In genomic region chr11:120017582-120017981, GRCh38 we compare ENCODE assay signal across 23 cellular contexts.
DNase-seq lines count a peak whose midpoint lies in the region; ATAC-seq and TF ChIP-seq lines count a peak whose summit lies in the region.
"Had no signal": no experiment of that assay in that cellular context is flagged by ENCODE, and none has a peak within 500 bp of the region (broad histone marks: within the 10 kb centered on the region; RNA-seq: fewer than 3 reads in every experiment).

No MANE protein-coding gene starts in this region.

- TF ChIP-seq EP300 in SK-N-SH (IDR thresholded peaks at IDR 0.05; ENCODE audit: borderline replicate concordance in 1 of 2, low read depth in 1 of 2, low read length in 1 of 2): no peak; a peak in 1 of 4 replicates

- no peak for TF ChIP-seq RAD21 in SK-N-SH (IDR thresholded peaks at IDR 0.05; ENCODE audit: low read length)

- H3K9me3 ChIP-seq in SK-N-SH (no peaks in the 10 kb centered on the region), adrenal gland (replicated peaks in 1 of 3) (no peaks in the 10 kb centered on the region)
- H3K9me3 ChIP-seq: Caco-2, right atrium auricular region had no signal

- peak overlapping the region; percentile 40 for H3K4me3 Mint-ChIP-seq in type B pancreatic cell
- H3K4me3 Mint-ChIP-seq: activated B cell treated with CpG ODN at 0.5 μM for 24 hours; activated naive CD8-positive, alpha-beta T cell treated with anti-CD3 and anti-CD28 coated beads, Interleukin-2, amount 50 U/mL, for 24 hours; B cell; stimulated activated naive CD8-positive, alpha-beta T cell treated with anti-CD3 and anti-CD28 coated beads, Interleukin-15, amount 100 ng/mL, for 72 hours had no signal

- H3K36me3 Mint-ChIP-seq in type B pancreatic cell: no peaks in the 10 kb centered on the region

- POLR2A ChIA-PET in SK-N-SH (lab: Yijun Ruan, JAX): interaction anchor here (0.6 to 1.4 kb wide), 4 partner anchors 15 to 238 kb away, joined by 3 to 6 read pairs (median 4); no protein-coding TSS in a partner anchor

- H2AFZ ChIP-seq in SK-N-SH (ENCODE audit: low read depth): no peak overlapping the region

- H3K27ac Mint-ChIP-seq in type B pancreatic cell: peak overlapping the region; percentile 2
- H3K27ac Mint-ChIP-seq: activated B cell treated with CpG ODN at 0.5 μM for 24 hours; activated naive CD8-positive, alpha-beta T cell treated with anti-CD3 and anti-CD28 coated beads, Interleukin-2, amount 50 U/mL, for 24 hours; B cell; stimulated activated naive CD8-positive, alpha-beta T cell treated with anti-CD3 and anti-CD28 coated beads, Interleukin-15, amount 100 ng/mL, for 72 hours had no signal

- no peaks in the 10 kb centered on the region for H3K9me3 Mint-ChIP-seq in type B pancreatic cell
- H3K9me3 Mint-ChIP-seq: activated B cell treated with CpG ODN at 0.5 μM for 24 hours; activated naive CD8-positive, alpha-beta T cell treated with anti-CD3 and anti-CD28 coated beads, Interleukin-2, amount 50 U/mL, for 24 hours; stimulated activated naive CD8-positive, alpha-beta T cell treated with anti-CD3 and anti-CD28 coated beads, Interleukin-15, amount 100 ng/mL, for 72 hours had no signal

- intact Hi-C loops in dorsolateral prefrontal cortex (cut with DNase I) (loop anchor here in 1 of 2 donors (10.0 kb wide), 1 partner anchor 87 kb away; no protein-coding TSS in a partner anchor), adrenal gland (cut with DNase I) (loop anchor here in 1 of 2 donors (10.0 kb wide), 1 partner anchor 353 kb away; no protein-coding TSS in a partner anchor)

- peaks cover 14% of the 10 kb centered on the region for H3K27me3 Mint-ChIP-seq in type B pancreatic cell

- no peaks in the 10 kb centered on the region for H3K79me2 ChIP-seq in SK-N-SH (ENCODE audit: insufficient read depth)

- 9% methylated on average over 7 of the region's 7 CpGs for WGBS in SK-N-SH (ENCODE audit: low lambda C conversion rate)
- WGBS in adrenal gland, 4 donors: 22 to 28% (median 25%) methylated on average over 7 of the region's 7 CpGs

- H3K27me3 ChIP-seq in SK-N-SH (ENCODE audit: insufficient read depth): peaks cover 7% of the 10 kb centered on the region; the same call in 1 of the 2 replicates
- H3K27me3 ChIP-seq in dorsolateral prefrontal cortex: peaks cover 0 to 22% (median 0%) of the 10 kb centered on the region in 45 donors
- H3K27me3 ChIP-seq in adrenal gland: peaks cover 14% of the 10 kb centered on the region
- H3K27me3 ChIP-seq in H7 (ENCODE audit: control insufficient read depth, insufficient read depth, low read length): no peaks in the 10 kb centered on the region; the same call in 1 of the 2 replicates

- no peak for TF ChIP-seq CTCF in SK-N-SH (IDR thresholded peaks at IDR 0.05)
- TF ChIP-seq CTCF in dorsolateral prefrontal cortex (IDR thresholded peaks at IDR 0.05 in 54 of 56, conservative IDR thresholded peaks at IDR 0.05 in 2 of 56; ENCODE audit: low read depth in 1 of 56, partially characterized antibody in 56 of 56): no peak
- TF ChIP-seq CTCF in type B pancreatic cell (conservative IDR thresholded peaks at IDR 0.05): no peak
- no peak for TF ChIP-seq CTCF in adrenal gland (IDR thresholded peaks at IDR 0.05)

- CTCF ChIA-PET in SK-N-SH (lab: Yijun Ruan, JAX): interaction anchor here (0.6 to 10.7 kb wide), 11 partner anchors 10 to 394 kb away, joined by 3 to 73 read pairs (median 4); partner anchors contain the start of gene NECTIN1

- no peaks in the 10 kb centered on the region for H3K9me2 ChIP-seq in SK-N-SH

- TF ChIP-seq POLR2A in adrenal gland (IDR thresholded peaks at IDR 0.05): no peak

- H3K27ac ChIP-seq in SK-N-SH (ENCODE audit: low read depth in 2 of 2, low read length in 1 of 2) (peak overlapping the region in 1 of 2 experiments; percentile 60; a peak in 2 of 4 replicates), dorsolateral prefrontal cortex (peak overlapping the region in 52 of 59 donors; percentile 3 to 92 (median 72)), adrenal gland (no peak overlapping the region)
- H3K27ac ChIP-seq: right atrium auricular region, RWPE1 had no signal

- no peaks in the 10 kb centered on the region for H3F3A ChIP-seq in SK-N-SH (replicated peaks; ENCODE audit: insufficient read depth)

- H3K36me3 ChIP-seq in SK-N-SH (replicated peaks in 1 of 2; ENCODE audit: control insufficient read depth in 1 of 2, insufficient read depth in 2 of 2, low read length in 1 of 2): no peaks in the 10 kb centered on the region
- H3K36me3 ChIP-seq in adrenal gland (replicated peaks in 1 of 2): no peaks in the 10 kb centered on the region
- H3K36me3 ChIP-seq in H7 (replicated peaks; ENCODE audit: control insufficient read depth, insufficient read depth, low read length): no peaks in the 10 kb centered on the region
- H3K36me3 ChIP-seq: right atrium auricular region had no signal

- no peaks in the 10 kb centered on the region for H4K20me1 ChIP-seq in SK-N-SH (ENCODE audit: insufficient read depth)

- H3K9ac ChIP-seq in SK-N-SH: no peak overlapping the region

- no peak overlapping the region for H3K4me2 ChIP-seq in SK-N-SH

- peaks cover 32% of the 10 kb centered on the region for H3K4me1 Mint-ChIP-seq in type B pancreatic cell (ENCODE audit: unreplicated experiment)
- H3K4me1 Mint-ChIP-seq: activated B cell treated with CpG ODN at 0.5 μM for 24 hours; activated naive CD8-positive, alpha-beta T cell treated with anti-CD3 and anti-CD28 coated beads, Interleukin-2, amount 50 U/mL, for 24 hours; B cell; stimulated activated naive CD8-positive, alpha-beta T cell treated with anti-CD3 and anti-CD28 coated beads, Interleukin-15, amount 100 ng/mL, for 72 hours had no signal

- H3K4me3 ChIP-seq in SK-N-SH (ENCODE audit: low read depth in 2 of 2, low read length in 1 of 2): no peak overlapping the region
- H3K4me3 ChIP-seq in dorsolateral prefrontal cortex: peak overlapping the region in 4 of 59 donors; percentile 16 to 27 (median 23)
- H3K4me3 ChIP-seq in adrenal gland: no peak overlapping the region
- H3K4me3 ChIP-seq in H7 (ENCODE audit: insufficient read depth, low read depth, low read length): no peak overlapping the region
- H3K4me3 ChIP-seq: right atrium auricular region had no signal

- peaks cover 0 to 43% of the 10 kb centered on the region in 2 experiments; a peak in 2 of 4 replicates for H3K4me1 ChIP-seq in SK-N-SH (ENCODE audit: control insufficient read depth in 1 of 2, insufficient read depth in 2 of 2, low read depth in 1 of 2, low read length in 1 of 2)
- no peaks in the 10 kb centered on the region for H3K4me1 ChIP-seq in adrenal gland (replicated peaks in 1 of 2)
- H3K4me1 ChIP-seq: Caco-2, right atrium auricular region had no signal

- DNase-seq in SK-N-SH: peak; percentile 65
- DNase-seq in NCI-H2171 (lab: John Stamatoyannopoulos, UW): peak; percentile 51
- DNase-seq in dorsolateral prefrontal cortex: no peak
- no peak for DNase-seq in type B pancreatic cell (ENCODE audit: extremely low spot score, unreplicated experiment)
- DNase-seq in activated naive CD4-positive, alpha-beta T cell treated with Interleukin-2 at 50 U/mL for 16 hours: no peak
- no peak for DNase-seq in adrenal gland
- DNase-seq in H7: no peak
- DNase-seq: activated B cell treated with CpG ODN at 0.5 μM for 24 hours; activated CD4-positive, alpha-beta T cell treated with anti-CD3 and anti-CD28 coated beads, Interleukin-2, amount 50 U/mL, for 4 hours; activated effector memory CD4-positive, alpha-beta T cell treated with Interleukin-2 at 50 U/mL for 16 hours; activated naive CD8-positive, alpha-beta T cell treated with anti-CD3 and anti-CD28 coated beads, Interleukin-2, amount 50 U/mL, for 24 hours; Caco-2; cortex of kidney; kidney; NCI-H2029; NCI-H524; stimulated activated naive CD8-positive, alpha-beta T cell treated with anti-CD3 and anti-CD28 coated beads, Interleukin-15, amount 100 ng/mL, for 72 hours; T-helper 9 cell; trophoblast cell had no signal

- ATAC-seq in SK-N-SH treated with all-trans-retinoic acid at 6 μM for 48 hours: no peak
- ATAC-seq: activated naive CD8-positive, alpha-beta T cell treated with anti-CD3 and anti-CD28 coated beads, Interleukin-2, amount 50 U/mL, for 24 hours; stimulated activated naive CD8-positive, alpha-beta T cell treated with anti-CD3 and anti-CD28 coated beads, Interleukin-15, amount 100 ng/mL, for 72 hours had no signal

TF ChIP-seq in SK-N-SH, 30 proteins besides CTCF, POLR2A, EP300 and RAD21 (continues in another document):
- TF ChIP-seq YY1 (IDR thresholded peaks at IDR 0.05; ENCODE audit: low read depth): no peak
- TF ChIP-seq RXRA (IDR thresholded peaks at IDR 0.05; ENCODE audit: borderline replicate concordance, low read depth): no peak
- no peak for TF ChIP-seq NFIC (IDR thresholded peaks at IDR 0.05; ENCODE audit: borderline replicate concordance)
- TF ChIP-seq, protein P1, sequence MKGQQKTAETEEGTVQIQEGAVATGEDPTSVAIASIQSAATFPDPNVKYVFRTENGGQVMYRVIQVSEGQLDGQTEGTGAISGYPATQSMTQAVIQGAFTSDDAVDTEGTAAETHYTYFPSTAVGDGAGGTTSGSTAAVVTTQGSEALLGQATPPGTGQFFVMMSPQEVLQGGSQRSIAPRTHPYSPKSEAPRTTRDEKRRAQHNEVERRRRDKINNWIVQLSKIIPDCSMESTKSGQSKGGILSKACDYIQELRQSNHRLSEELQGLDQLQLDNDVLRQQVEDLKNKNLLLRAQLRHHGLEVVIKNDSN (IDR thresholded peaks at IDR 0.05; ENCODE audit: borderline replicate concordance, low read depth): no peak
- no peak for TF ChIP-seq FOXJ3 (CRISPR knock-in tag; IDR thresholded peaks at IDR 0.05)
- no peak for TF ChIP-seq TAF1 (IDR thresholded peaks at IDR 0.05; ENCODE audit: borderline replicate concordance, low read depth, low read length)
- no peak for TF ChIP-seq RFX5 (IDR thresholded peaks at IDR 0.05; ENCODE audit: low read length)
- TF ChIP-seq TCF12 (IDR thresholded peaks at IDR 0.05): no peak

TF ChIP-seq in SK-N-SH treated with all-trans-retinoic acid at 6 μM for 48 hours, 23 proteins besides CTCF, POLR2A, EP300 and RAD21 (continues in another document):
- no peak for TF ChIP-seq ESRRG (CRISPR knock-in tag; IDR thresholded peaks at IDR 0.05)
- TF ChIP-seq ZC3H10 (CRISPR knock-in tag; IDR thresholded peaks at IDR 0.05): no peak
- no peak for TF ChIP-seq BACH2 (CRISPR knock-in tag; IDR thresholded peaks at IDR 0.05; ENCODE audit: borderline replicate concordance)
- TF ChIP-seq PPARA (CRISPR knock-in tag; IDR thresholded peaks at IDR 0.05; ENCODE audit: borderline replicate concordance): no peak
- no peak for TF ChIP-seq ZNF565 (CRISPR knock-in tag; conservative IDR thresholded peaks at IDR 0.05; ENCODE audit: low read depth)
- no peak for TF ChIP-seq GLIS3 (CRISPR knock-in tag; IDR thresholded peaks at IDR 0.05)
- no peak for TF ChIP-seq ZNF8 (CRISPR knock-in tag; IDR thresholded peaks at IDR 0.05)
- no peak for TF ChIP-seq ZNF70 (CRISPR knock-in tag; IDR thresholded peaks at IDR 0.05)

Comparison
In these comparisons a context has a peak if more than half of its experiments do, and no peak if none do; other contexts are left out.
1. DNase-seq: peak in SK-N-SH (single experiment) and NCI-H2171 (single experiment); none in dorsolateral prefrontal cortex (0 of 10), type B pancreatic cell (single experiment), activated naive CD4-positive, alpha-beta T cell treated with Interleukin-2 at 50 U/mL for 16 hours (single experiment), adrenal gland (0 of 7) and H7 (single experiment).
2. H3K27ac ChIP-seq: peak in dorsolateral prefrontal cortex (52 of 59); none in adrenal gland (0 of 5).